20 cellular contexts compared by ENCODE assay signal in the genomic region with DNA sequence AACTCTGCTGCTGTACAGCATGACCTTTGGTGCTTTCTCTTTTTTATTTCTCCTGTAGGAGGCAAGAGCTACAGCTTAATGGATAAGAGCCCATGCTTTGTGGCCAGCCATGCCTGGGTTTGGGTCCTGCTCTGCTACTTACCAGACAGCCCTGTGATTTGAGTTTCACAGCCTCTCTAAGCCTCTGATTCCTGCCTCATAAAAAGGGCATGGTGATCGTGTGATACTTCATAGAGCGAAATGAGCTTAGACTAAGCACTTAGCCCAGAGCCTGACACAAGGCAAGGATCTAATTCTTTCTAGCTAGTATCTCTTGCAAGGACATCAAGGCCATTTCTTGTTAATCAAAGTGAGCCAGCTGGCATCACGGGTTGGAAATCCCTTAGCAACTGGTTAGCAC.
"Had no signal": no experiment of that assay in that cellular context is flagged by ENCODE, and none has a peak within 500 bp of the region (broad histone marks: within the 10 kb centered on the region; RNA-seq: fewer than 3 reads in every experiment).

No MANE protein-coding gene starts in this region.

- H3K27ac ChIP-seq: coronary artery, gastrocnemius medialis, heart right ventricle, neutrophil, psoas muscle, sigmoid colon, skin epidermis, stomach, thoracic aorta had no signal

- H3K27me3 ChIP-seq: gastrocnemius medialis, sigmoid colon, stomach had no signal

- ATAC-seq: esophagus mucosa; gastrocnemius medialis; left lobe of liver; mucosa of descending colon; naive thymus-derived CD8-positive, alpha-beta T cell; psoas muscle had no signal

- H3K36me3 Mint-ChIP-seq: naive thymus-derived CD8-positive, alpha-beta T cell had no signal

- H3K36me3 ChIP-seq: gastrocnemius medialis, heart right ventricle, neutrophil, sigmoid colon, stomach, thoracic aorta had no signal

- H3K4me3 ChIP-seq: coronary artery, gastrocnemius medialis, heart right ventricle, mucosa of descending colon, psoas muscle, sigmoid colon, skin epidermis, stomach, thoracic aorta had no signal

- H3K4me1 ChIP-seq: gastrocnemius medialis, heart right ventricle, psoas muscle, sigmoid colon had no signal

- H3K4me3 Mint-ChIP-seq: naive thymus-derived CD8-positive, alpha-beta T cell had no signal

- H3K9me3 ChIP-seq: gastrocnemius medialis, heart right ventricle, mucosa of descending colon, neutrophil, psoas muscle, sigmoid colon, stomach, thoracic aorta had no signal

- DNase-seq: effector CD8-positive, alpha-beta T cell; gastrocnemius medialis; heart right ventricle; hypothalamus; mucosa of descending colon; naive thymus-derived CD8-positive, alpha-beta T cell; psoas muscle; retina; sigmoid colon; stimulated activated CD4-positive, alpha-beta T cell treated with anti-CD3 and anti-CD28 coated beads, Interleukin-12 subunit alpha, Interleukin-12 subunit beta, amount 100 ng/mL, for 4 hours; stimulated activated naive CD4-positive, alpha-beta T cell; stomach; substantia nigra; trophoblast cell had no signal

- H3K9me3 Mint-ChIP-seq: naive thymus-derived CD8-positive, alpha-beta T cell had no signal
